In genomic region chr2:112605926-112606325, GRCh38 we compare ENCODE assay signal across 16 cellular contexts. TPM values are rescaled to one million over a fixed set of nuclear protein-coding genes. Genes with fewer than 3 reads are reported as not detected.
DNase-seq lines count a peak whose midpoint lies in the region; ATAC-seq and TF ChIP-seq lines count a peak whose summit lies in the region.
"Had no signal": no experiment of that assay in that cellular context is flagged by ENCODE, and none has a peak within 500 bp of the region (broad histone marks: within the 10 kb centered on the region; RNA-seq: fewer than 3 reads in every experiment).

No MANE protein-coding gene starts in this region.

- no peaks in the 10 kb centered on the region for H3K9me3 ChIP-seq in right atrium auricular region
- no peaks in the 10 kb centered on the region for H3K9me3 ChIP-seq in sigmoid colon
- H3K9me3 ChIP-seq in GM23248 (ENCODE audit: low read depth) = no peaks in the 10 kb centered on the region
- H3K9me3 ChIP-seq: BE2C had no signal

- peak; percentile 24 for DNase-seq in cardiac septum (ENCODE audit: low spot score)
- DNase-seq in right atrium auricular region (ENCODE audit: low spot score) = no peak
- peak in 26 of 42 donors; percentile 15 to 80 (median 41) for DNase-seq in head of caudate nucleus
- peak; percentile 35 for DNase-seq in sigmoid colon
- no peak for DNase-seq in cerebellum (ENCODE audit: low spot score)
- DNase-seq in GM23248 = no peak
- DNase-seq: BE2C; CD4-positive, alpha-beta memory T cell; COR-L47; DMS153; DMS79 treated with DMSO at 0.1 percent for 48 hours; EL; GOT3; H9 had no signal

- no peaks in the 10 kb centered on the region for H3K36me3 ChIP-seq in right atrium auricular region
- no peaks in the 10 kb centered on the region for H3K36me3 ChIP-seq in sigmoid colon
- H3K36me3 ChIP-seq in GM23248 (ENCODE audit: low read depth) = no peaks in the 10 kb centered on the region
- H3K36me3 ChIP-seq: BE2C had no signal

- ATAC-seq in HG03095 (IDR thresholded peaks at IDR 0.05; ENCODE audit: unreplicated experiment) = no peak

- no peak for TF ChIP-seq POLR2A in sigmoid colon (IDR thresholded peaks at IDR 0.05)

- H3K9me2 ChIP-seq in GM23248 (ENCODE audit: insufficient read depth) = no peaks in the 10 kb centered on the region

- TF ChIP-seq EP300 in sigmoid colon (IDR thresholded peaks at IDR 0.05) = no peak

- H3K4me2 ChIP-seq in GM23248 (ENCODE audit: unreplicated experiment) = no peak overlapping the region

- no peak overlapping the region for H2AFZ ChIP-seq in GM23248

- no peak overlapping the region for H3K9ac ChIP-seq in GM23248

- no peak overlapping the region for H3K27ac ChIP-seq in right atrium auricular region
- no peak overlapping the region for H3K27ac ChIP-seq in sigmoid colon
- H3K27ac ChIP-seq in GM23248 = no peak overlapping the region
- H3K27ac ChIP-seq: C4-2B had no signal

- in situ Hi-C loops in GM23248 (cut with MboI) = loop anchor here (5.0 to 25.0 kb wide), 2 partner anchors 116 to 331 kb away; partner anchors contain the start of gene NT5DC4

- H3K27me3 ChIP-seq in right atrium auricular region (no peaks in the 10 kb centered on the region), sigmoid colon (no peaks in the 10 kb centered on the region), GM23248 (replicated peaks; ENCODE audit: insufficient read depth) (no peaks in the 10 kb centered on the region)
- H3K27me3 ChIP-seq: BE2C had no signal

- H3K4me1 ChIP-seq in right atrium auricular region = no peaks in the 10 kb centered on the region
- H3K4me1 ChIP-seq in sigmoid colon = no peaks in the 10 kb centered on the region
- peaks cover 3% of the 10 kb centered on the region for H3K4me1 ChIP-seq in GM23248 (ENCODE audit: insufficient read depth)
- H3K4me1 ChIP-seq: BE2C had no signal

- no peaks in the 10 kb centered on the region for H3K79me2 ChIP-seq in GM23248 (ENCODE audit: insufficient read depth)

- intact Hi-C loops in cardiac septum (cut with DNase I) (no loop called here), head of caudate nucleus (cut with DNase I) (no loop called here), sigmoid colon (cut with DNase I) (no loop called here)

- no peaks in the 10 kb centered on the region for H3F3A ChIP-seq in GM23248 (ENCODE audit: insufficient read depth)

- no peak for TF ChIP-seq CTCF in right atrium auricular region (IDR thresholded peaks at IDR 0.05)
- no peak for TF ChIP-seq CTCF in sigmoid colon (IDR thresholded peaks at IDR 0.05)

- H3K4me3 ChIP-seq in right atrium auricular region (no peak overlapping the region), sigmoid colon (no peak overlapping the region), GM23248 (no peak overlapping the region)

- H4K20me1 ChIP-seq in GM23248 (ENCODE audit: insufficient read depth) = no peaks in the 10 kb centered on the region

- 91 to 92% methylated on average over 5 of the region's 5 CpGs for WGBS in sigmoid colon, 2 donors
- WGBS in GM23248 (ENCODE audit: low coverage in 1 of 2, low lambda C conversion rate in 2 of 2, missing lambda C conversion rate in 2 of 2), 2 experiments = 70 to 74% methylated on average over 5 of the region's 5 CpGs

RNA-seq across cellular contexts. Expression of gene CHCHD5, which starts 21.5 kb away (rescaled TPM):
- total RNA-seq in cardiac septum (24.9 TPM), right atrium auricular region (10 to 100 TPM; 27.4 to 29.4 TPM), sigmoid colon (10 to 100 TPM; 13.8 to 36.4 (median 25.3) TPM), cerebellum (7.4 TPM)
- polyA plus RNA-seq in sigmoid colon (10 to 100 TPM; 41.8 to 62.5 (median 43.0) TPM), GM23248 (2016; fragmentation: Nextera tagmentation; extraction: Ambion mirVana) (55.4 and 57.8 TPM in 2 replicates)
- 7.1 and 9.5 TPM in 2 replicates for total RNA-seq in GM23248 (2014; rRNA removed; shearing (Covaris generic))

RNA-seq across cellular contexts. Expression of gene SLC20A1, which starts 39.8 kb away (rescaled TPM):
- total RNA-seq in cardiac septum = 26.1 TPM
- 10 to 100 TPM; 16.8 to 19.7 TPM for total RNA-seq in right atrium auricular region
- 10 to 100 TPM; 11.4 to 25.1 (median 14.3) TPM for total RNA-seq in sigmoid colon
- polyA plus RNA-seq in sigmoid colon = 10 to 100 TPM; 18.0 to 34.9 (median 31.0) TPM
- 46.5 TPM for total RNA-seq in cerebellum
- 135 and 153 TPM in 2 replicates for total RNA-seq in GM23248 (2014; rRNA removed; shearing (Covaris generic))
- 191 and 193 TPM in 2 replicates for polyA plus RNA-seq in GM23248 (2016; fragmentation: Nextera tagmentation; extraction: Ambion mirVana)

Comparison
In these comparisons a context has a peak if more than half of its experiments do, and no peak if none do; other contexts are left out.
1. DNase-seq: peak in cardiac septum (single experiment), head of caudate nucleus (26 of 42) and sigmoid colon (single experiment); none in right atrium auricular region (single experiment), cerebellum (single experiment) and GM23248 (single experiment).